ENCODE assay signal across 8 cellular contexts in the genomic region with DNA sequence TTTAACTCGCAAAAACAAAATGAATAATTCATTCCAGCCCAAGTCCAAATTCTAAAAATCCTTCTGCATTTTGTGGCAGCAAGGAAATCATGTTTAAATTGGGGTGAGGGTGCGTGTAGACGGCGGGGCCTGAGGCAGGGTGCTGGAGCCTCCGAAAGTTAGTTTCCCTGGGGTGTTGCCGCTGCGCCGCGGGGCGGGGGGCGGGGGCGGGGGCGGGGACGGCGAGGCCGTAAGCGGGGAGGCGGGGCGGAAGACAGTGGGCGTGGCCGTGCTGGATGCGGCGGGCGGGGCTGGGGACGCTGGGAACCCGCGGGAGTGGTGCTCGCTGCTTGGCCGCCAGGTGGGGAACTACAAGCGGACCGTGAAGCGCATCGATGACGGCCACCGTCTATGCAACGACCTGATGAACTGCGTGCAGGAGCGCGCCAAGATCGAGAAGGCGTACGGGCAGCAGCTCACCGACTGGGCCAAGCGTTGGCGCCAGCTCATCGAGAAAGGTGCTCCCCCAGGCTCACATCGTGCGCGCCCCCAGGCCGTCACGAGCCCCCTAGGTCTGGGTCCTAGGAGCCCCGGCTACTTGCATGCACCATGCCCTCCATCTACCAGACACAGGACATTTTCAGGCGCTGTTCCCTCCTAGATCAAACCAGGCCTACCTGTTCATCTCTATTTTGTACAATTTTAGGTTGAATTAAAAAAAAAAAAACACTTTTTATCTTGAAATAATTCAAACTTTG. TPM values are rescaled to one million over a fixed set of nuclear protein-coding genes. Genes with fewer than 3 reads are reported as not detected.
DNase-seq lines count a peak whose midpoint lies in the region; ATAC-seq and TF ChIP-seq lines count a peak whose summit lies in the region.

No MANE protein-coding gene starts in this region.

- H3K27ac Mint-ChIP-seq in Calu3 (ENCODE audit: unreplicated experiment): no peak overlapping the region

- no peaks in the 10 kb centered on the region for H3K9me3 Mint-ChIP-seq in Calu3 (ENCODE audit: low read depth, unreplicated experiment)

- no peaks in the 10 kb centered on the region for H3K27me3 ChIP-seq in OCI-LY3 (ENCODE audit: low read depth, low read length)

- BruUV-seq in Calu3 (replicated peaks; lab: Mats Ljungman, UMichigan): no TSS peak

- no peaks in the 10 kb centered on the region for H3K79me2 ChIP-seq in OCI-LY3 (ENCODE audit: low read length)

- no peaks in the 10 kb centered on the region for H3K36me3 ChIP-seq in OCI-LY3 (replicated peaks; ENCODE audit: low read depth, low read length)

- no peak for TF ChIP-seq POLR2A in erythroblast (IDR thresholded peaks at IDR 0.05; ENCODE audit: low read length)

- H3K9ac ChIP-seq in OCI-LY3 (ENCODE audit: low read length): peak overlapping the region; percentile 49

- H3K4me2 ChIP-seq in OCI-LY3 (ENCODE audit: low read length): peak overlapping the region; percentile 85

- peak; percentile 64 for TF ChIP-seq RAD21 in Ishikawa (IDR thresholded peaks at IDR 0.05; ENCODE audit: low read depth)

- no peak overlapping the region for H3K27ac ChIP-seq in OCI-LY3 (ENCODE audit: low read length)

- H3K4me1 Mint-ChIP-seq in Calu3 (ENCODE audit: low read depth, unreplicated experiment): peaks cover 21% of the 10 kb centered on the region

- H3K4me3 ChIP-seq in OCI-LY3 (ENCODE audit: low read length): peak overlapping the region; percentile 76

- H3K9me3 ChIP-seq in OCI-LY3 (ENCODE audit: insufficient read depth, low read length): no peaks in the 10 kb centered on the region

- 0 out of 2 replicates have a peak overlapping the region, but pooled peaks have one; percentile 61 for H2AFZ ChIP-seq in OCI-LY3 (ENCODE audit: low read depth, low read length)

- CTCF ChIA-PET in Calu3 (lab: Charles Lee): interaction anchor here (0.6 to 3.3 kb wide), 7 partner anchors 13 to 1689 kb away, joined by 3 to 20 read pairs (median 4); no protein-coding TSS in a partner anchor

- H3K36me3 Mint-ChIP-seq in Calu3 (ENCODE audit: insufficient read depth, unreplicated experiment): no peaks in the 10 kb centered on the region

- no peaks in the 10 kb centered on the region for H4K20me1 ChIP-seq in OCI-LY3 (ENCODE audit: insufficient read depth, low read length)

- peaks cover 17% of the 10 kb centered on the region for H3K27me3 Mint-ChIP-seq in Calu3 (ENCODE audit: unreplicated experiment)

- H3K4me1 ChIP-seq in OCI-LY3 (ENCODE audit: low read length): peaks cover 10% of the 10 kb centered on the region

- DNase-seq in Calu3 (peak; percentile 100), activated T-cell treated with anti-CD3 and anti-CD28 coated beads for 1 hour (ENCODE audit: low read depth) (peak; percentile 97), erythroblast (lab: John Stamatoyannopoulos, UW) (peak; percentile 97 to 99), mucosa of gallbladder (ENCODE audit: low spot score) (peak; percentile 95)
- DNase-seq in stimulated activated CD8-positive, alpha-beta memory T cell treated with anti-CD3 and anti-CD28 coated beads, Interleukin-2, amount 100 ng/mL, for 48 hours (ENCODE audit: low read depth in 2 of 2): peak; percentile 92 to 94

- no peak for TF ChIP-seq EP300 in Ishikawa (IDR thresholded peaks at IDR 0.05; ENCODE audit: borderline replicate concordance)

- H3K4me3 Mint-ChIP-seq in Calu3 (ENCODE audit: low read depth, unreplicated experiment): peak overlapping the region; percentile 22

- TF ChIP-seq CTCF in Calu3 (IDR thresholded peaks at IDR 0.05; ENCODE audit: unreplicated experiment) (peak; percentile 87), OCI-LY3 (IDR thresholded peaks at IDR 0.05; ENCODE audit: low read depth, low read length) (peak; percentile 48)

- intact Hi-C loops in Calu3 (cut with micrococcal nuclease; ENCODE audit: unreplicated experiment): loop anchor here (1.0 to 5.0 kb wide), 2 partner anchors 65 to 82 kb away; no protein-coding TSS in a partner anchor

- ATAC-seq in GM21619 (IDR thresholded peaks at IDR 0.05; ENCODE audit: unreplicated experiment): peak; percentile 93

TF ChIP-seq in Ishikawa, 13 proteins besides CTCF, POLR2A, EP300 and RAD21:
- TF ChIP-seq USF1 (IDR thresholded peaks at IDR 0.05) (no peak), TCF12 (IDR thresholded peaks at IDR 0.05; ENCODE audit: low read depth) (no peak), ZBTB7A (IDR thresholded peaks at IDR 0.05; ENCODE audit: low read depth) (no peak), CEBPB (IDR thresholded peaks at IDR 0.05) (no peak)
- TF ChIP-seq, protein P1, sequence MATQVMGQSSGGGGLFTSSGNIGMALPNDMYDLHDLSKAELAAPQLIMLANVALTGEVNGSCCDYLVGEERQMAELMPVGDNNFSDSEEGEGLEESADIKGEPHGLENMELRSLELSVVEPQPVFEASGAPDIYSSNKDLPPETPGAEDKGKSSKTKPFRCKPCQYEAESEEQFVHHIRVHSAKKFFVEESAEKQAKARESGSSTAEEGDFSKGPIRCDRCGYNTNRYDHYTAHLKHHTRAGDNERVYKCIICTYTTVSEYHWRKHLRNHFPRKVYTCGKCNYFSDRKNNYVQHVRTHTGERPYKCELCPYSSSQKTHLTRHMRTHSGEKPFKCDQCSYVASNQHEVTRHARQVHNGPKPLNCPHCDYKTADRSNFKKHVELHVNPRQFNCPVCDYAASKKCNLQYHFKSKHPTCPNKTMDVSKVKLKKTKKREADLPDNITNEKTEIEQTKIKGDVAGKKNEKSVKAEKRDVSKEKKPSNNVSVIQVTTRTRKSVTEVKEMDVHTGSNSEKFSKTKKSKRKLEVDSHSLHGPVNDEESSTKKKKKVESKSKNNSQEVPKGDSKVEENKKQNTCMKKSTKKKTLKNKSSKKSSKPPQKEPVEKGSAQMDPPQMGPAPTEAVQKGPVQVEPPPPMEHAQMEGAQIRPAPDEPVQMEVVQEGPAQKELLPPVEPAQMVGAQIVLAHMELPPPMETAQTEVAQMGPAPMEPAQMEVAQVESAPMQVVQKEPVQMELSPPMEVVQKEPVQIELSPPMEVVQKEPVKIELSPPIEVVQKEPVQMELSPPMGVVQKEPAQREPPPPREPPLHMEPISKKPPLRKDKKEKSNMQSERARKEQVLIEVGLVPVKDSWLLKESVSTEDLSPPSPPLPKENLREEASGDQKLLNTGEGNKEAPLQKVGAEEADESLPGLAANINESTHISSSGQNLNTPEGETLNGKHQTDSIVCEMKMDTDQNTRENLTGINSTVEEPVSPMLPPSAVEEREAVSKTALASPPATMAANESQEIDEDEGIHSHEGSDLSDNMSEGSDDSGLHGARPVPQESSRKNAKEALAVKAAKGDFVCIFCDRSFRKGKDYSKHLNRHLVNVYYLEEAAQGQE (IDR thresholded peaks at IDR 0.05; ENCODE audit: low read depth): no peak
- TF ChIP-seq, protein P2, sequence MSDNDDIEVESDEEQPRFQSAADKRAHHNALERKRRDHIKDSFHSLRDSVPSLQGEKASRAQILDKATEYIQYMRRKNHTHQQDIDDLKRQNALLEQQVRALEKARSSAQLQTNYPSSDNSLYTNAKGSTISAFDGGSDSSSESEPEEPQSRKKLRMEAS (IDR thresholded peaks at IDR 0.05): peak; percentile 81

RNA-seq across cellular contexts. Expression of gene SPDEF, which starts 29.0 kb away (rescaled TPM):
- total RNA-seq in Calu3 (2022) (6.3 and 7.9 TPM in 2 replicates), mucosa of gallbladder (16.7 TPM)
